In genomic region chr3:133038089-133038730, GRCh38 we compare ENCODE assay signal across 8 cellular contexts. TPM values are rescaled to one million over a fixed set of nuclear protein-coding genes. Genes with fewer than 3 reads are reported as not detected.
DNase-seq lines count a peak whose midpoint lies in the region; ATAC-seq and TF ChIP-seq lines count a peak whose summit lies in the region.

Gene TMEM108, plus strand, starts transcription at chr3:133038391.

- no peak for TF ChIP-seq CTCF in breast epithelium (IDR thresholded peaks at IDR 0.05)
- TF ChIP-seq CTCF in MCF 10A (IDR thresholded peaks at IDR 0.05; ENCODE audit: unreplicated experiment) = no peak

- H3K23ac ChIP-seq in neuronal stem cell (ENCODE audit: low read depth, low read length, poor library complexity) = no peak within 1 kb of the TSS

- no peak within 1 kb of the TSS for H3K27ac Mint-ChIP-seq in MCF 10A (ENCODE audit: low read depth, unreplicated experiment)
- no peak within 1 kb of the TSS for H3K27ac Mint-ChIP-seq in activated naive CD4-positive, alpha-beta T cell treated with anti-CD3 and anti-CD28 coated beads, Interleukin-2, amount 50 U/mL, for 72 hours

- H3K36me3 ChIP-seq in breast epithelium = no peaks in the 10 kb centered on the region
- H3K36me3 ChIP-seq in neuronal stem cell (replicated peaks in 1 of 2; ENCODE audit: control insufficient read depth in 2 of 2, insufficient read depth in 2 of 2, low read length in 2 of 2) = no peaks in the 10 kb centered on the region

- H2AK5ac ChIP-seq in neuronal stem cell (ENCODE audit: low read depth, low read length) = peak within 1 kb of the TSS; percentile 50

- intact Hi-C loops in breast epithelium (cut with DNase I; ENCODE audit: low total_unique reads) (no loop called here), MCF 10A (cut with micrococcal nuclease) (no loop called here), Right ventricle myocardium superior (cut with DNase I) (no loop called here)

- H2BK5ac ChIP-seq in neuronal stem cell (ENCODE audit: low read length) = no peak within 1 kb of the TSS

- H3K36me3 Mint-ChIP-seq in MCF 10A (ENCODE audit: insufficient read depth, unreplicated experiment) = no peaks in the 10 kb centered on the region
- peaks cover 6% of the 10 kb centered on the region in 2 donors for H3K36me3 Mint-ChIP-seq in activated naive CD4-positive, alpha-beta T cell treated with anti-CD3 and anti-CD28 coated beads, Interleukin-2, amount 50 U/mL, for 72 hours

- no peaks in the 10 kb centered on the region for H3K4me1 Mint-ChIP-seq in MCF 10A (ENCODE audit: insufficient read depth, unreplicated experiment)

- peak within 1 kb of the TSS; percentile 74 for H3K9ac ChIP-seq in neuronal stem cell (ENCODE audit: low read depth, low read length, poor library complexity)

- CTCF ChIA-PET in MCF 10A (lab: Yijun Ruan, JAX) = interaction anchor here (0.5 to 5.4 kb wide), 2 partner anchors 29 to 336 kb away, joined by 8 to 81 read pairs; no protein-coding TSS in a partner anchor

- BruUV-seq in MCF 10A (replicated peaks; lab: Mats Ljungman, UMichigan) = no TSS peak

- ATAC-seq in activated naive CD4-positive, alpha-beta T cell treated with anti-CD3 and anti-CD28 coated beads, Interleukin-2, amount 50 U/mL, for 72 hours = peak; percentile 43 to 83
- ATAC-seq in Right ventricle myocardium superior (ENCODE audit: poor library complexity) = peak; percentile 93
- ATAC-seq in GM18520 (IDR thresholded peaks at IDR 0.05; ENCODE audit: unreplicated experiment) = no peak

- peak within 1 kb of the TSS; percentile 56 for H2BK15ac ChIP-seq in neuronal stem cell (ENCODE audit: low read length)

- no peak within 1 kb of the TSS for H4K8ac ChIP-seq in neuronal stem cell (ENCODE audit: low read depth, low read length)

- POLR2A ChIA-PET in MCF 10A (lab: Yijun Ruan, JAX) = no interaction called here

- H2BK120ac ChIP-seq in neuronal stem cell (ENCODE audit: low read depth, low read length) = no peak within 1 kb of the TSS

- H3K4me3 Mint-ChIP-seq in MCF 10A (ENCODE audit: unreplicated experiment) = no peak within 1 kb of the TSS

- H3K27me3 Mint-ChIP-seq in MCF 10A (ENCODE audit: insufficient read depth, unreplicated experiment) = peaks cover 66% of the 10 kb centered on the region

- H3K9me3 Mint-ChIP-seq in MCF 10A (ENCODE audit: unreplicated experiment) = no peaks in the 10 kb centered on the region
- H3K9me3 Mint-ChIP-seq in activated naive CD4-positive, alpha-beta T cell treated with anti-CD3 and anti-CD28 coated beads, Interleukin-2, amount 50 U/mL, for 72 hours = no peaks in the 10 kb centered on the region

- peak within 1 kb of the TSS; percentile 95 for H3K4me2 ChIP-seq in neuronal stem cell (ENCODE audit: insufficient read depth, low read length, poor library complexity, severe bottlenecking)

- H3K79me1 ChIP-seq in neuronal stem cell (ENCODE audit: low read depth, low read length) = no peaks in the 10 kb centered on the region

- H3K4me3 ChIP-seq in breast epithelium (peak within 1 kb of the TSS; percentile 66 to 84 (median 67)), neuronal stem cell (ENCODE audit: low read length in 2 of 2) (peak within 1 kb of the TSS; percentile 35 to 94)

- H3K27ac ChIP-seq in breast epithelium (peak within 1 kb of the TSS in 1 of 2 donors; percentile 23), neuronal stem cell (replicated peaks; ENCODE audit: low read length) (no peak within 1 kb of the TSS)

- peak; percentile 57 to 71 for DNase-seq in breast epithelium (ENCODE audit: low spot score in 2 of 2)
- DNase-seq in MCF 10A (ENCODE audit: unreplicated experiment) = no peak
- peak; percentile 92 for DNase-seq in NCI-H2171 treated with DMSO at 0.1 percent for 48 hours (lab: John Stamatoyannopoulos, UW)
- peak in 1 of 2 donors; percentile 49 for DNase-seq in activated naive CD4-positive, alpha-beta T cell treated with anti-CD3 and anti-CD28 coated beads, Interleukin-2, amount 50 U/mL, for 72 hours (ENCODE audit: low spot score in 2 of 2)
- peak; percentile 87 for DNase-seq in Right ventricle myocardium superior
- peak; percentile 87 for DNase-seq in neuronal stem cell (ENCODE audit: low spot score)
- no peak for DNase-seq in activated gamma-delta T cell (lab: John Stamatoyannopoulos, UW)

- no peaks in the 10 kb centered on the region for H3K4me1 ChIP-seq in breast epithelium
- H3K4me1 ChIP-seq in neuronal stem cell (ENCODE audit: control insufficient read depth in 2 of 2, insufficient read depth in 1 of 2, low read depth in 1 of 2, low read length in 2 of 2) = peaks cover 2 to 9% of the 10 kb centered on the region in 2 donors

- H3K14ac ChIP-seq in neuronal stem cell (ENCODE audit: low read length) = peak within 1 kb of the TSS; percentile 58

- no peak within 1 kb of the TSS for H2BK12ac ChIP-seq in neuronal stem cell (ENCODE audit: low read length)

- no peak for TF ChIP-seq POLR2A in breast epithelium (IDR thresholded peaks at IDR 0.05)

- no peak within 1 kb of the TSS for H4K91ac ChIP-seq in neuronal stem cell (ENCODE audit: low read depth, low read length, poor library complexity)

- H3K4ac ChIP-seq in neuronal stem cell (ENCODE audit: low read length) = no peak within 1 kb of the TSS

- peak within 1 kb of the TSS; percentile 90 for H3K18ac ChIP-seq in neuronal stem cell (ENCODE audit: low read length)

- H3K27me3 ChIP-seq in breast epithelium = peaks cover 0 to 3% of the 10 kb centered on the region in 2 donors
- peaks cover 0 to 45% (median 0%) of the 10 kb centered on the region in 3 experiments for H3K27me3 ChIP-seq in neuronal stem cell (ENCODE audit: control insufficient read depth in 3 of 3, insufficient read depth in 3 of 3, low read depth in 1 of 3, low read length in 3 of 3)

- H3K9me3 ChIP-seq in breast epithelium = no peaks in the 10 kb centered on the region
- H3K9me3 ChIP-seq in neuronal stem cell (replicated peaks in 1 of 2; ENCODE audit: control insufficient read depth in 2 of 2, insufficient read depth in 1 of 2, low read depth in 1 of 2, low read length in 2 of 2) = peaks cover 0 to 5% of the 10 kb centered on the region in 2 donors

- no CpG with 5 or more reads among the region's 57 CpGs for WGBS in neuronal stem cell (ENCODE audit: extremely low coverage in 2 of 2, insufficient read length in 2 of 2, insufficient replicate concordance in 1 of 2), 2 donors

- peak within 1 kb of the TSS; percentile 92 for H2AFZ ChIP-seq in neuronal stem cell (ENCODE audit: low read length)

RNA-seq across cellular contexts. Expression of gene TMEM108, which starts in this region (rescaled TPM):
- total RNA-seq in breast epithelium = under 1 TPM; 0.44 to 0.98 (median 0.48) TPM
- total RNA-seq in MCF 10A (2022) = not detected in 2 replicates
- not detected for total RNA-seq in activated naive CD4-positive, alpha-beta T cell treated with anti-CD3 and anti-CD28 coated beads, Interleukin-2, amount 50 U/mL, for 72 hours
- 1.5 TPM for total RNA-seq in Right ventricle myocardium superior
- polyA plus RNA-seq in neuronal stem cell (2013, experiment 1 of 2) = 22.5 TPM
- 21.3 TPM for polyA plus RNA-seq in neuronal stem cell (2013, experiment 2 of 2)

Comparison
In these comparisons a context has a peak if more than half of its experiments do, and no peak if none do; other contexts are left out.
1. Peak in DNase-seq and H3K4me3 ChIP-seq in breast epithelium; RNA of the gene not detected or under 1 TPM.
2. Peak in ATAC-seq in activated naive CD4-positive, alpha-beta T cell treated with anti-CD3 and anti-CD28 coated beads, Interleukin-2, amount 50 U/mL, for 72 hours; RNA of the gene not detected or under 1 TPM.
3. DNase-seq: peak in NCI-H2171 treated with DMSO at 0.1 percent for 48 hours (single experiment), Right ventricle myocardium superior (single experiment) and neuronal stem cell (single experiment); none in MCF 10A (single experiment) and activated gamma-delta T cell (single experiment).